In genomic region chr5:124922255-124922975, GRCh38 we compare ENCODE assay signal across 11 cellular contexts.
A peak's percentile ranks its signal among the peaks of the same experiment; 100 is the strongest.
DNase-seq lines count a peak whose midpoint lies in the region; ATAC-seq and TF ChIP-seq lines count a peak whose summit lies in the region.
"Had no signal": no experiment of that assay in that cellular context is flagged by ENCODE, and none has a peak within 500 bp of the region (broad histone marks: within the 10 kb centered on the region; RNA-seq: fewer than 3 reads in every experiment).

No MANE protein-coding gene starts in this region.

- CTCF ChIA-PET in HEK293T (lab: Yijun Ruan, JAX), result no interaction called here
- CTCF ChIA-PET in OCI-LY7 (lab: Charles Lee; ENCODE audit: unreplicated experiment), result interaction anchor here (0.9 kb wide), 1 partner anchor 10 kb away, joined by 3 read pairs; no protein-coding TSS in a partner anchor

- BruUV-seq in OCI-LY7 (replicated peaks; lab: Mats Ljungman, UMichigan), result no TSS peak

- H3K27me3 ChIP-seq in osteoblast (ENCODE audit: insufficient read depth, low read length), result no peaks in the 10 kb centered on the region
- H3K27me3 ChIP-seq: vagina had no signal

- H3K9me3 ChIP-seq in ES-I3 (ENCODE audit: control insufficient read depth, insufficient read depth, low read length) (no peaks in the 10 kb centered on the region), OCI-LY7 (ENCODE audit: low read length) (no peaks in the 10 kb centered on the region), osteoblast (ENCODE audit: low read depth, low read length) (no peaks in the 10 kb centered on the region)
- H3K9me3 ChIP-seq: vagina had no signal

- H3K4me1 ChIP-seq in ES-I3 (ENCODE audit: insufficient read depth, low read length) (peaks cover 47% of the 10 kb centered on the region), OCI-LY7 (ENCODE audit: insufficient read depth, low read length, poor library complexity, severe bottlenecking) (peaks cover 56% of the 10 kb centered on the region), osteoblast (ENCODE audit: insufficient read depth, low read length) (no peaks in the 10 kb centered on the region)

- H3K4me3 ChIP-seq in OCI-LY7 (ENCODE audit: low read depth, low read length, poor library complexity, severe bottlenecking) (peak overlapping the region; percentile 62), osteoblast (ENCODE audit: insufficient read depth, low read length) (no peak overlapping the region)
- H3K4me3 ChIP-seq: vagina had no signal

- POLR2A ChIA-PET in HEK293T (lab: Yijun Ruan, JAX), result no interaction called here
- POLR2A ChIA-PET in OCI-LY7 (lab: Charles Lee), result interaction anchor here (0.6 to 1.7 kb wide), 11 partner anchors 10 to 377 kb away, joined by 3 to 9 read pairs (median 3); no protein-coding TSS in a partner anchor

- TF ChIP-seq CTCF in OCI-LY7 (conservative IDR thresholded peaks at IDR 0.05; ENCODE audit: low read length), result no peak
- no peak for TF ChIP-seq CTCF in osteoblast (IDR thresholded peaks at IDR 0.05; ENCODE audit: extremely low read depth, low read depth, low read length)

- H2AFZ ChIP-seq in OCI-LY7 (ENCODE audit: low read length), result peak overlapping the region; percentile 92
- H2AFZ ChIP-seq in osteoblast (ENCODE audit: low read length), result no peak overlapping the region

- peak; percentile 97 for ATAC-seq in left colon

- H4K20me1 ChIP-seq in OCI-LY7 (ENCODE audit: insufficient read depth, low read length) (no peaks in the 10 kb centered on the region), osteoblast (ENCODE audit: insufficient read depth, low read length) (no peaks in the 10 kb centered on the region)

- no peaks in the 10 kb centered on the region for H3K36me3 ChIP-seq in ES-I3 (ENCODE audit: insufficient read depth, low read length)
- H3K36me3 ChIP-seq in OCI-LY7 (ENCODE audit: insufficient read depth, low read length), result no peaks in the 10 kb centered on the region
- H3K36me3 ChIP-seq in osteoblast (ENCODE audit: insufficient read depth, low read length), result no peaks in the 10 kb centered on the region
- H3K36me3 ChIP-seq: vagina had no signal

- H3K27ac ChIP-seq in OCI-LY7 (ENCODE audit: low read depth, low read length, poor library complexity, severe bottlenecking), result peak overlapping the region; percentile 88
- no peak overlapping the region for H3K27ac ChIP-seq in osteoblast (ENCODE audit: low read depth, low read length)
- H3K27ac ChIP-seq: vagina had no signal

- H3K9ac ChIP-seq in ES-I3 (ENCODE audit: low read depth, low read length), result peak overlapping the region; percentile 15; the same call in 1 of the 2 replicates

- intact Hi-C loops in OCI-LY7 (cut with micrococcal nuclease; ENCODE audit: unreplicated experiment) (no loop called here), left colon (cut with DNase I, micrococcal nuclease) (no loop called here)

- H3K79me2 ChIP-seq in OCI-LY7 (ENCODE audit: insufficient read depth, low read depth, low read length) (no peaks in the 10 kb centered on the region), osteoblast (ENCODE audit: insufficient read depth, low read length) (no peaks in the 10 kb centered on the region)

- H3K4me2 ChIP-seq in OCI-LY7 (ENCODE audit: low read length), result peak overlapping the region; percentile 98
- H3K4me2 ChIP-seq in osteoblast (ENCODE audit: insufficient read depth, low read length), result no peak overlapping the region

- no peak for DNase-seq in HEK293T (ENCODE audit: extremely low spot score)
- DNase-seq in OCI-LY7 (ENCODE audit: low spot score), result no peak
- peak in 1 of 2 donors; percentile 45 for DNase-seq in left colon
- DNase-seq in foreskin melanocyte, result no peak
- DNase-seq in osteoblast (ENCODE audit: insufficient read length, low spot score, missing footprints), result no peak
- DNase-seq in T1000 (lab: John Stamatoyannopoulos, UW), result no peak
- no peak for DNase-seq in LoVo (ENCODE audit: low spot score)
- DNase-seq: activated gamma-delta T cell treated with Interleukin-2 at 50 U/mL for 16 hours, NCI-H526 treated with DMSO at 0.1 percent for 48 hours had no signal

- no peaks in the 10 kb centered on the region for H3K9me2 ChIP-seq in OCI-LY7 (ENCODE audit: insufficient read depth, low read length)

TF ChIP-seq in HEK293T, 16 proteins besides CTCF, POLR2A, EP300 and RAD21:
- TF ChIP-seq ELF4 (IDR thresholded peaks at IDR 0.05), result no peak
- peak; percentile 67 for TF ChIP-seq PKNOX1 (IDR thresholded peaks at IDR 0.05)
TF ChIP-seq in HEK293T: peak in this region for 1.
